ENCODE assay signal across 1 cellular context in the genomic region with DNA sequence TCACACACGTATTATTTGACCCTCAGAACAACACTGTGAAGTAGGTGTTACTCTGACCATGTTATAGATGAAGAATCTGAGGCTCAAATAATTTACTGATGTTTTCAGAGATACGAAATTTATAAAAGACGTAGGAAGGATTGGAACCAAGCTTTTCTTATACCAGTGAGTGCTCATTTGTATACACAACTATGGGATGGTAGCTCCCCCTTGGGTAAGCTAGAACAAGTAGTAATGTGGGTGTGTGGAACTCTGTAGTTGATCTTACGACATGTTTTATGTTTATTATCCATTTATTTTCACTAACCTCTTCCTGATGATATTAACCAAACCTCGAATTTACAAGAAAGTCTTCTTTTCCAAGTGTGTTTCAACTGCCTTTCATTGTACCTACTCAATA.
TF ChIP-seq lines count a peak whose summit lies in the region.

No MANE protein-coding gene starts in this region.

TF ChIP-seq in H1, 55 proteins besides CTCF, POLR2A, EP300 and RAD21 (continued from another document):
- TF ChIP-seq, protein P1, sequence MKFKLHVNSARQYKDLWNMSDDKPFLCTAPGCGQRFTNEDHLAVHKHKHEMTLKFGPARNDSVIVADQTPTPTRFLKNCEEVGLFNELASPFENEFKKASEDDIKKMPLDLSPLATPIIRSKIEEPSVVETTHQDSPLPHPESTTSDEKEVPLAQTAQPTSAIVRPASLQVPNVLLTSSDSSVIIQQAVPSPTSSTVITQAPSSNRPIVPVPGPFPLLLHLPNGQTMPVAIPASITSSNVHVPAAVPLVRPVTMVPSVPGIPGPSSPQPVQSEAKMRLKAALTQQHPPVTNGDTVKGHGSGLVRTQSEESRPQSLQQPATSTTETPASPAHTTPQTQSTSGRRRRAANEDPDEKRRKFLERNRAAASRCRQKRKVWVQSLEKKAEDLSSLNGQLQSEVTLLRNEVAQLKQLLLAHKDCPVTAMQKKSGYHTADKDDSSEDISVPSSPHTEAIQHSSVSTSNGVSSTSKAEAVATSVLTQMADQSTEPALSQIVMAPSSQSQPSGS (IDR thresholded peaks at IDR 0.05; ENCODE audit: low read length) = no peak
- TF ChIP-seq CBX5 (IDR thresholded peaks at IDR 0.05; ENCODE audit: low read depth, low read length) (no peak), ASH2L (IDR thresholded peaks at IDR 0.05; ENCODE audit: low read length) (no peak), CHD2 (IDR thresholded peaks at IDR 0.05; ENCODE audit: low read length) (no peak), TCF12 (IDR thresholded peaks at IDR 0.05; ENCODE audit: low read depth, low read length) (no peak), PHF8 (conservative IDR thresholded peaks at IDR 0.05; ENCODE audit: low read depth, low read length) (no peak), BACH1 (IDR thresholded peaks at IDR 0.05; ENCODE audit: low read length) (no peak), GABPA (IDR thresholded peaks at IDR 0.05; ENCODE audit: borderline replicate concordance, insufficient read depth, low read length) (no peak)
- TF ChIP-seq, protein P2, sequence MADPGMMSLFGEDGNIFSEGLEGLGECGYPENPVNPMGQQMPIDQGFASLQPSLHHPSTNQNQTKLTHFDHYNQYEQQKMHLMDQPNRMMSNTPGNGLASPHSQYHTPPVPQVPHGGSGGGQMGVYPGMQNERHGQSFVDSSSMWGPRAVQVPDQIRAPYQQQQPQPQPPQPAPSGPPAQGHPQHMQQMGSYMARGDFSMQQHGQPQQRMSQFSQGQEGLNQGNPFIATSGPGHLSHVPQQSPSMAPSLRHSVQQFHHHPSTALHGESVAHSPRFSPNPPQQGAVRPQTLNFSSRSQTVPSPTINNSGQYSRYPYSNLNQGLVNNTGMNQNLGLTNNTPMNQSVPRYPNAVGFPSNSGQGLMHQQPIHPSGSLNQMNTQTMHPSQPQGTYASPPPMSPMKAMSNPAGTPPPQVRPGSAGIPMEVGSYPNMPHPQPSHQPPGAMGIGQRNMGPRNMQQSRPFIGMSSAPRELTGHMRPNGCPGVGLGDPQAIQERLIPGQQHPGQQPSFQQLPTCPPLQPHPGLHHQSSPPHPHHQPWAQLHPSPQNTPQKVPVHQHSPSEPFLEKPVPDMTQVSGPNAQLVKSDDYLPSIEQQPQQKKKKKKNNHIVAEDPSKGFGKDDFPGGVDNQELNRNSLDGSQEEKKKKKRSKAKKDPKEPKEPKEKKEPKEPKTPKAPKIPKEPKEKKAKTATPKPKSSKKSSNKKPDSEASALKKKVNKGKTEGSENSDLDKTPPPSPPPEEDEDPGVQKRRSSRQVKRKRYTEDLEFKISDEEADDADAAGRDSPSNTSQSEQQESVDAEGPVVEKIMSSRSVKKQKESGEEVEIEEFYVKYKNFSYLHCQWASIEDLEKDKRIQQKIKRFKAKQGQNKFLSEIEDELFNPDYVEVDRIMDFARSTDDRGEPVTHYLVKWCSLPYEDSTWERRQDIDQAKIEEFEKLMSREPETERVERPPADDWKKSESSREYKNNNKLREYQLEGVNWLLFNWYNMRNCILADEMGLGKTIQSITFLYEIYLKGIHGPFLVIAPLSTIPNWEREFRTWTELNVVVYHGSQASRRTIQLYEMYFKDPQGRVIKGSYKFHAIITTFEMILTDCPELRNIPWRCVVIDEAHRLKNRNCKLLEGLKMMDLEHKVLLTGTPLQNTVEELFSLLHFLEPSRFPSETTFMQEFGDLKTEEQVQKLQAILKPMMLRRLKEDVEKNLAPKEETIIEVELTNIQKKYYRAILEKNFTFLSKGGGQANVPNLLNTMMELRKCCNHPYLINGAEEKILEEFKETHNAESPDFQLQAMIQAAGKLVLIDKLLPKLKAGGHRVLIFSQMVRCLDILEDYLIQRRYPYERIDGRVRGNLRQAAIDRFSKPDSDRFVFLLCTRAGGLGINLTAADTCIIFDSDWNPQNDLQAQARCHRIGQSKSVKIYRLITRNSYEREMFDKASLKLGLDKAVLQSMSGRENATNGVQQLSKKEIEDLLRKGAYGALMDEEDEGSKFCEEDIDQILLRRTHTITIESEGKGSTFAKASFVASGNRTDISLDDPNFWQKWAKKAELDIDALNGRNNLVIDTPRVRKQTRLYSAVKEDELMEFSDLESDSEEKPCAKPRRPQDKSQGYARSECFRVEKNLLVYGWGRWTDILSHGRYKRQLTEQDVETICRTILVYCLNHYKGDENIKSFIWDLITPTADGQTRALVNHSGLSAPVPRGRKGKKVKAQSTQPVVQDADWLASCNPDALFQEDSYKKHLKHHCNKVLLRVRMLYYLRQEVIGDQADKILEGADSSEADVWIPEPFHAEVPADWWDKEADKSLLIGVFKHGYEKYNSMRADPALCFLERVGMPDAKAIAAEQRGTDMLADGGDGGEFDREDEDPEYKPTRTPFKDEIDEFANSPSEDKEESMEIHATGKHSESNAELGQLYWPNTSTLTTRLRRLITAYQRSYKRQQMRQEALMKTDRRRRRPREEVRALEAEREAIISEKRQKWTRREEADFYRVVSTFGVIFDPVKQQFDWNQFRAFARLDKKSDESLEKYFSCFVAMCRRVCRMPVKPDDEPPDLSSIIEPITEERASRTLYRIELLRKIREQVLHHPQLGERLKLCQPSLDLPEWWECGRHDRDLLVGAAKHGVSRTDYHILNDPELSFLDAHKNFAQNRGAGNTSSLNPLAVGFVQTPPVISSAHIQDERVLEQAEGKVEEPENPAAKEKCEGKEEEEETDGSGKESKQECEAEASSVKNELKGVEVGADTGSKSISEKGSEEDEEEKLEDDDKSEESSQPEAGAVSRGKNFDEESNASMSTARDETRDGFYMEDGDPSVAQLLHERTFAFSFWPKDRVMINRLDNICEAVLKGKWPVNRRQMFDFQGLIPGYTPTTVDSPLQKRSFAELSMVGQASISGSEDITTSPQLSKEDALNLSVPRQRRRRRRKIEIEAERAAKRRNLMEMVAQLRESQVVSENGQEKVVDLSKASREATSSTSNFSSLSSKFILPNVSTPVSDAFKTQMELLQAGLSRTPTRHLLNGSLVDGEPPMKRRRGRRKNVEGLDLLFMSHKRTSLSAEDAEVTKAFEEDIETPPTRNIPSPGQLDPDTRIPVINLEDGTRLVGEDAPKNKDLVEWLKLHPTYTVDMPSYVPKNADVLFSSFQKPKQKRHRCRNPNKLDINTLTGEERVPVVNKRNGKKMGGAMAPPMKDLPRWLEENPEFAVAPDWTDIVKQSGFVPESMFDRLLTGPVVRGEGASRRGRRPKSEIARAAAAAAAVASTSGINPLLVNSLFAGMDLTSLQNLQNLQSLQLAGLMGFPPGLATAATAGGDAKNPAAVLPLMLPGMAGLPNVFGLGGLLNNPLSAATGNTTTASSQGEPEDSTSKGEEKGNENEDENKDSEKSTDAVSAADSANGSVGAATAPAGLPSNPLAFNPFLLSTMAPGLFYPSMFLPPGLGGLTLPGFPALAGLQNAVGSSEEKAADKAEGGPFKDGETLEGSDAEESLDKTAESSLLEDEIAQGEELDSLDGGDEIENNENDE (IDR thresholded peaks at IDR 0.05; ENCODE audit: insufficient replicate concordance, low read length) = no peak
- TF ChIP-seq, protein P3, sequence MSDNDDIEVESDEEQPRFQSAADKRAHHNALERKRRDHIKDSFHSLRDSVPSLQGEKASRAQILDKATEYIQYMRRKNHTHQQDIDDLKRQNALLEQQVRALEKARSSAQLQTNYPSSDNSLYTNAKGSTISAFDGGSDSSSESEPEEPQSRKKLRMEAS (IDR thresholded peaks at IDR 0.05) = no peak
- TF ChIP-seq, protein P4, sequence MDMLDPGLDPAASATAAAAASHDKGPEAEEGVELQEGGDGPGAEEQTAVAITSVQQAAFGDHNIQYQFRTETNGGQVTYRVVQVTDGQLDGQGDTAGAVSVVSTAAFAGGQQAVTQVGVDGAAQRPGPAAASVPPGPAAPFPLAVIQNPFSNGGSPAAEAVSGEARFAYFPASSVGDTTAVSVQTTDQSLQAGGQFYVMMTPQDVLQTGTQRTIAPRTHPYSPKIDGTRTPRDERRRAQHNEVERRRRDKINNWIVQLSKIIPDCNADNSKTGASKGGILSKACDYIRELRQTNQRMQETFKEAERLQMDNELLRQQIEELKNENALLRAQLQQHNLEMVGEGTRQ (IDR thresholded peaks at IDR 0.05; ENCODE audit: low read length) = no peak
TF ChIP-seq in H1: peak in this region for 0.
